In genomic region chr20:51666126-51666525, GRCh38 we compare ENCODE assay signal across 25 cellular contexts.
A peak's percentile ranks its signal among the peaks of the same experiment; 100 is the strongest.
DNase-seq lines count a peak whose midpoint lies in the region; ATAC-seq, FAIRE-seq and TF ChIP-seq lines count a peak whose summit lies in the region.
"Had no signal": no experiment of that assay in that cellular context is flagged by ENCODE, and none has a peak within 500 bp of the region (broad histone marks: within the 10 kb centered on the region; RNA-seq: fewer than 3 reads in every experiment).

No MANE protein-coding gene starts in this region.

- no peak for DNase-seq in HepG2 (ENCODE audit: low spot score)
- no peak for DNase-seq in right lobe of liver
- peak; percentile 18 to 40 for DNase-seq in foreskin keratinocyte
- no peak for DNase-seq in upper lobe of right lung
- DNase-seq in caudate nucleus (lab: John Stamatoyannopoulos, UW): no peak
- no peak for DNase-seq in SIG-M5 treated with dmso at 0.1 percent for 504 hours (lab: John Stamatoyannopoulos, UW; ENCODE audit: unreplicated experiment)
- DNase-seq: CD4-positive, alpha-beta T cell; DMS53; GM23248; H7; Kasumi-1; NCI-H1105; NCI-H1436 treated with DMSO at 0.1 percent for 48 hours; NCI-H187 treated with DMSO at 0.1 percent for 48 hours; NCI-H446; NCI-H524 treated with DMSO at 0.1 percent for 48 hours; NCI-H774; SJCRH30 had no signal

- TF ChIP-seq EP300 in HepG2 (IDR thresholded peaks at IDR 0.05; ENCODE audit: low read depth in 2 of 2, low read length in 2 of 2) (no peak), HepG2 (CRISPR knock-in tag; IDR thresholded peaks at IDR 0.05; ENCODE audit: borderline replicate concordance) (no peak)

- H3K79me2 ChIP-seq in HepG2 (ENCODE audit: insufficient read depth, low read length): no peaks in the 10 kb centered on the region

- no peak overlapping the region for H3K4me2 ChIP-seq in HepG2 (ENCODE audit: low read depth, low read length)
- H3K4me2 ChIP-seq: BLaER1 treated with 17β-estradiol and CSF1 and Interleukin-3, amounts not matched to agents 10 nM and 100 nM had no signal

- H3K9me3 ChIP-seq in HepG2 (ENCODE audit: low read length) (no peaks in the 10 kb centered on the region), right lobe of liver (no peaks in the 10 kb centered on the region), upper lobe of right lung (no peaks in the 10 kb centered on the region)
- H3K9me3 ChIP-seq: BLaER1 treated with 17β-estradiol and CSF1 and Interleukin-3, amounts not matched to agents 10 nM and 100 nM; SJCRH30 had no signal

- TF ChIP-seq POLR2A in HepG2 (IDR thresholded peaks at IDR 0.05; ENCODE audit: insufficient read depth in 1 of 2, low read depth in 2 of 2, low read length in 2 of 2): no peak
- TF ChIP-seq POLR2A in right lobe of liver (IDR thresholded peaks at IDR 0.05): no peak

- H3K27ac ChIP-seq in HepG2 (ENCODE audit: extremely low read length, insufficient read depth, low read length): no peak overlapping the region
- no peak overlapping the region for H3K27ac ChIP-seq in right lobe of liver
- peak overlapping the region; percentile 67 for H3K27ac ChIP-seq in VCaP
- no peak overlapping the region for H3K27ac ChIP-seq in foreskin keratinocyte
- no peak overlapping the region for H3K27ac ChIP-seq in upper lobe of right lung
- no peak overlapping the region for H3K27ac ChIP-seq in caudate nucleus (ENCODE audit: low read depth, low read length)
- H3K27ac ChIP-seq: BLaER1 treated with 17β-estradiol and CSF1 and Interleukin-3, amounts not matched to agents 10 nM and 100 nM; GM23248; SJCRH30 had no signal

- no peak for ATAC-seq in HepG2
- no peak for ATAC-seq in right lobe of liver
- no peak for ATAC-seq in foreskin keratinocyte
- ATAC-seq in upper lobe of right lung: peak; percentile 53
- no peak for ATAC-seq in HG03196 (IDR thresholded peaks at IDR 0.05; ENCODE audit: unreplicated experiment)
- ATAC-seq: K562, Panc1, SK-N-SH treated with all-trans-retinoic acid at 6 μM for 48 hours had no signal

- TF ChIP-seq RAD21 in HepG2 (CRISPR knock-in tag; IDR thresholded peaks at IDR 0.05): no peak

- intact Hi-C loops in HepG2 (cut with micrococcal nuclease; ENCODE audit: unreplicated experiment) (no loop called here), right lobe of liver (cut with DNase I) (no loop called here), upper lobe of right lung (cut with DNase I) (no loop called here)

- CTCF ChIA-PET in HepG2 (lab: Yijun Ruan, JAX; ENCODE audit: low intra/inter-chr PET ratio, low total read pairs): no interaction called here

- no peaks in the 10 kb centered on the region for H4K20me1 ChIP-seq in HepG2 (ENCODE audit: insufficient read depth, low read length)
- H4K20me1 ChIP-seq: BLaER1 treated with 17β-estradiol and CSF1 and Interleukin-3, amounts not matched to agents 10 nM and 100 nM had no signal

- no peak overlapping the region for H2AFZ ChIP-seq in HepG2 (ENCODE audit: low read length)
- H2AFZ ChIP-seq: GM23248 had no signal

- in situ Hi-C loops in HepG2 (cut with HindIII; ENCODE audit: extremely low pct_ligation_motif_present, low pct_unique_long_range_greater_than_20kb): no loop called here

- H3K4me1 ChIP-seq in HepG2 (ENCODE audit: insufficient read depth, low read length) (peaks cover 33% of the 10 kb centered on the region), right lobe of liver (no peaks in the 10 kb centered on the region), foreskin keratinocyte (peaks cover 2% of the 10 kb centered on the region), upper lobe of right lung (no peaks in the 10 kb centered on the region)
- H3K4me1 ChIP-seq: SJCRH30 had no signal

- POLR2A ChIA-PET in HepG2 (lab: Yijun Ruan, JAX): no interaction called here

- H3K27me3 ChIP-seq in HepG2 (ENCODE audit: control insufficient read depth in 1 of 2, insufficient read depth in 2 of 2, low read length in 2 of 2) (no peaks in the 10 kb centered on the region), right lobe of liver (no peaks in the 10 kb centered on the region), foreskin keratinocyte (no peaks in the 10 kb centered on the region), upper lobe of right lung (no peaks in the 10 kb centered on the region)
- H3K27me3 ChIP-seq: BLaER1 treated with 17β-estradiol and CSF1 and Interleukin-3, amounts not matched to agents 10 nM and 100 nM had no signal

- FAIRE-seq in HepG2 (lab: Jason Lieb, UNC): no peak
- FAIRE-seq: G401.6, K562 had no signal

- H3K36me3 ChIP-seq in HepG2 (replicated peaks in 1 of 2; ENCODE audit: control insufficient read depth in 1 of 2, insufficient read depth in 2 of 2, low read length in 2 of 2): peaks cover 19 to 27% of the 10 kb centered on the region in 2 experiments
- peaks cover 0 to 4% (median 0%) of the 10 kb centered on the region in 4 donors for H3K36me3 ChIP-seq in right lobe of liver
- H3K36me3 ChIP-seq in upper lobe of right lung: peaks cover 12% of the 10 kb centered on the region
- H3K36me3 ChIP-seq: SJCRH30 had no signal

- no peak for TF ChIP-seq CTCF in HepG2 (CRISPR knock-in tag; IDR thresholded peaks at IDR 0.05)
- TF ChIP-seq CTCF in right lobe of liver (IDR thresholded peaks at IDR 0.05): no peak
- TF ChIP-seq CTCF in VCaP (conservative IDR thresholded peaks at IDR 0.05): no peak
- no peak for TF ChIP-seq CTCF in foreskin keratinocyte (conservative IDR thresholded peaks at IDR 0.05)
- TF ChIP-seq CTCF in upper lobe of right lung (IDR thresholded peaks at IDR 0.05): no peak

- 94% methylated on average over 5 of the region's 5 CpGs for WGBS in HepG2 (ENCODE audit: low lambda C conversion rate)
- 100% methylated on average over 1 of the region's 5 CpGs for WGBS in right lobe of liver (ENCODE audit: insufficient coverage, low coverage, low lambda C conversion rate, missing lambda C conversion rate)

- H3K4me3 ChIP-seq in HepG2 (replicated peaks in 1 of 3; ENCODE audit: insufficient read depth in 1 of 3, low read depth in 2 of 3, low read length in 3 of 3) (no peak overlapping the region), right lobe of liver (no peak overlapping the region), upper lobe of right lung (no peak overlapping the region)
- H3K4me3 ChIP-seq: BLaER1 treated with 17β-estradiol and CSF1 and Interleukin-3, amounts not matched to agents 10 nM and 100 nM; GM23248; K562; SJCRH30 had no signal

- no TSS peak for BruUV-seq in HepG2 (replicated peaks; lab: Mats Ljungman, UMichigan)

- no peak overlapping the region for H3K9ac ChIP-seq in HepG2 (ENCODE audit: insufficient read depth, low read depth, low read length)
- H3K9ac ChIP-seq: BLaER1 treated with 17β-estradiol and CSF1 and Interleukin-3, amounts not matched to agents 10 nM and 100 nM; GM23248 had no signal

TF ChIP-seq in HepG2, 621 proteins besides CTCF, POLR2A, EP300 and RAD21:
- 0 out of 2 replicates have a peak, but pooled peaks have one; percentile 37 for TF ChIP-seq ZBTB38 (CRISPR knock-in tag; IDR thresholded peaks at IDR 0.05)
- TF ChIP-seq FOSL2 (CRISPR knock-in tag; IDR thresholded peaks at IDR 0.05): peak; percentile 31; the same call in 1 of the 2 replicates
- TF ChIP-seq NR0B2 (CRISPR knock-in tag; IDR thresholded peaks at IDR 0.05): no peak

Comparison
In these comparisons a context has a peak if more than half of its experiments do, and no peak if none do; other contexts are left out.
1. DNase-seq: peak in foreskin keratinocyte (2 of 2); none in HepG2 (single experiment), right lobe of liver (0 of 3), upper lobe of right lung (single experiment), caudate nucleus (0 of 61) and SIG-M5 treated with dmso at 0.1 percent for 504 hours (single experiment).